Comparison of ENCODE assay signal across 8 cellular contexts in genomic region chr3:170414202-170414663, GRCh38. TPM values are rescaled to one million over a fixed set of nuclear protein-coding genes. Genes with fewer than 3 reads are reported as not detected.
DNase-seq lines count a peak whose midpoint lies in the region; ATAC-seq and TF ChIP-seq lines count a peak whose summit lies in the region.

No MANE protein-coding gene starts in this region.

- TF ChIP-seq POLR2A in transverse colon (IDR thresholded peaks at IDR 0.05) = no peak

- H3K4me1 ChIP-seq in mesenchymal stem cell (ENCODE audit: control insufficient read depth, insufficient read depth, low read depth, low read length) = peaks cover 2% of the 10 kb centered on the region
- H3K4me1 ChIP-seq in transverse colon = peaks cover 4 to 12% (median 11%) of the 10 kb centered on the region in 4 donors

- ATAC-seq in T-helper 17 cell = peak; percentile 78

- no peak overlapping the region for H3K27ac ChIP-seq in mesenchymal stem cell (ENCODE audit: low read length, poor library complexity, severe bottlenecking)
- no peak overlapping the region for H3K27ac ChIP-seq in transverse colon

- H3K4me1 Mint-ChIP-seq in T-helper 17 cell = peaks cover 6% of the 10 kb centered on the region

- no peak overlapping the region for H2BK15ac ChIP-seq in mesenchymal stem cell (ENCODE audit: low read depth, poor library complexity, severe bottlenecking)

- no peak overlapping the region for H3K4me2 ChIP-seq in mesenchymal stem cell (ENCODE audit: low read length, poor library complexity, severe bottlenecking)

- H3K27me3 ChIP-seq in H7 (ENCODE audit: control insufficient read depth, insufficient read depth, low read length) (peaks cover 14% of the 10 kb centered on the region), mesenchymal stem cell (ENCODE audit: control insufficient read depth in 1 of 2, insufficient read depth in 1 of 2, low read length in 2 of 2) (no peaks in the 10 kb centered on the region), transverse colon (peaks cover 34% of the 10 kb centered on the region)

- H3K4ac ChIP-seq in mesenchymal stem cell (ENCODE audit: low read depth in 1 of 2, low read length in 2 of 2) = no peak overlapping the region

- H3K18ac ChIP-seq in mesenchymal stem cell (ENCODE audit: low read depth in 1 of 2, low read length in 2 of 2) = no peak overlapping the region

- H3K9ac ChIP-seq in mesenchymal stem cell (ENCODE audit: low read length) = peak overlapping the region; percentile 68

- H3K36me3 ChIP-seq in H7 (replicated peaks; ENCODE audit: control insufficient read depth, insufficient read depth, low read length) (no peaks in the 10 kb centered on the region), mesenchymal stem cell (ENCODE audit: control insufficient read depth in 1 of 2, insufficient read depth in 2 of 2, low read depth in 1 of 2, low read length in 2 of 2) (peaks cover 0 to 9% of the 10 kb centered on the region in 2 experiments), transverse colon (no peaks in the 10 kb centered on the region)

- no peaks in the 10 kb centered on the region for H3K79me1 ChIP-seq in mesenchymal stem cell (replicated peaks; ENCODE audit: low read length, poor library complexity, severe bottlenecking)

- DNase-seq in EL (peak; percentile 85), H7 (peak; percentile 63), NCI-H1930 (lab: John Stamatoyannopoulos, UW) (peak; percentile 19 to 23), T-helper 17 cell (no peak), dermis microvascular lymphatic vessel endothelial cell (ENCODE audit: low read depth in 2 of 2) (peak; percentile 63 to 79), mesenchymal stem cell (peak; percentile 86), transverse colon (no peak), mesenteric fat pad (ENCODE audit: low spot score) (no peak)

- no peak overlapping the region for H3K27ac Mint-ChIP-seq in T-helper 17 cell

- peaks cover 25% of the 10 kb centered on the region for H3K27me3 Mint-ChIP-seq in T-helper 17 cell

- no peak overlapping the region for H3K14ac ChIP-seq in mesenchymal stem cell (ENCODE audit: low read length in 2 of 2)

- H3K9me3 ChIP-seq in T-helper 17 cell (ENCODE audit: control insufficient read depth, low read length, poor library complexity, severe bottlenecking) (no peaks in the 10 kb centered on the region), mesenchymal stem cell (ENCODE audit: control insufficient read depth, low read length) (no peaks in the 10 kb centered on the region), transverse colon (no peaks in the 10 kb centered on the region)

- H4K91ac ChIP-seq in mesenchymal stem cell (ENCODE audit: low read length) = no peak overlapping the region

- intact Hi-C loops in transverse colon (cut with DNase I; ENCODE audit: low total_unique reads) = loop anchor here (5.0 kb wide), 1 partner anchor 398 kb away; no protein-coding TSS in a partner anchor

- in situ Hi-C loops in transverse colon (cut with MboI; ENCODE audit: low pct_ligation_motif_present in 1 of 4, low pct_unique_long_range_greater_than_20kb in 1 of 4, low sequenced_read_pairs in 3 of 4) = loop anchor here (10.0 to 25.0 kb wide), 5 partner anchors 102 to 401 kb away; no protein-coding TSS in a partner anchor

- no peak for TF ChIP-seq EP300 in transverse colon (IDR thresholded peaks at IDR 0.05; ENCODE audit: low read depth)

- no peak overlapping the region for H3K4me3 Mint-ChIP-seq in T-helper 17 cell

- H3K4me3 ChIP-seq in H7 (ENCODE audit: insufficient read depth, low read depth, low read length) (no peak overlapping the region), mesenchymal stem cell (ENCODE audit: insufficient read depth in 1 of 2, low read depth in 1 of 2, low read length in 2 of 2) (no peak overlapping the region), transverse colon (no peak overlapping the region)

- H3K36me3 Mint-ChIP-seq in T-helper 17 cell (ENCODE audit: low read depth) = peaks cover 5% of the 10 kb centered on the region

- no peak overlapping the region for H2BK5ac ChIP-seq in mesenchymal stem cell (ENCODE audit: low read depth, low read length, poor library complexity, severe bottlenecking)

- no peak overlapping the region for H2BK120ac ChIP-seq in mesenchymal stem cell (ENCODE audit: low read depth, low read length)

- WGBS in mesenchymal stem cell = 0% methylated on average over 3 of the region's 5 CpGs
- WGBS in transverse colon (ENCODE audit: low coverage in 1 of 2), 2 donors = 33 to 39% methylated on average over 3 to 5 of the region's 5 CpGs

- peak; percentile 86 to 96 (median 89) for TF ChIP-seq CTCF in transverse colon (IDR thresholded peaks at IDR 0.05)

- H4K8ac ChIP-seq in mesenchymal stem cell (ENCODE audit: low read length) = no peak overlapping the region

- H2AFZ ChIP-seq in mesenchymal stem cell (ENCODE audit: low read depth, low read length) = no peak overlapping the region

- no peak overlapping the region for H2AK5ac ChIP-seq in mesenchymal stem cell (ENCODE audit: low read length, severe bottlenecking)

- H2BK12ac ChIP-seq in mesenchymal stem cell (ENCODE audit: low read length in 2 of 2) = no peak overlapping the region

- H3K23ac ChIP-seq in mesenchymal stem cell (ENCODE audit: low read length in 2 of 2) = no peak overlapping the region

RNA-seq across cellular contexts. Expression of gene CLDN11, which starts 4.4 kb away (rescaled TPM):
- 81.6 and 104 TPM in 2 replicates for total RNA-seq in H7 (2014; rRNA removed; shearing (Covaris generic))
- total RNA-seq in T-helper 17 cell (not detected), dermis microvascular lymphatic vessel endothelial cell (77.5 and 185 TPM in 2 replicates), transverse colon (10 to 100 TPM in 1 of 4 donors, 1 to 10 TPM in 3; 4.6 to 13.5 (median 7.2) TPM), mesenteric fat pad (61.1 TPM)
- 119 TPM for polyA plus RNA-seq in mesenchymal stem cell (2013, experiment 1 of 2)
- polyA plus RNA-seq in mesenchymal stem cell (2013, experiment 2 of 2) = 118 TPM

RNA-seq across cellular contexts. Expression of gene SKIL, which starts 56.7 kb away (rescaled TPM):
- 102 and 165 TPM in 2 replicates for total RNA-seq in H7 (2014; rRNA removed; shearing (Covaris generic))
- 10 to 100 TPM; 49.4 to 59.8 TPM for total RNA-seq in T-helper 17 cell
- 52.9 and 88.1 TPM in 2 replicates for total RNA-seq in dermis microvascular lymphatic vessel endothelial cell
- polyA plus RNA-seq in mesenchymal stem cell (2013, experiment 1 of 2) = 27.8 TPM
- polyA plus RNA-seq in mesenchymal stem cell (2013, experiment 2 of 2) = 28.9 TPM
- total RNA-seq in transverse colon = 10 to 100 TPM; 27.0 to 78.4 (median 43.1) TPM
- 55.8 TPM for total RNA-seq in mesenteric fat pad

Comparison
In these comparisons a context has a peak if more than half of its experiments do, and no peak if none do; other contexts are left out.
1. DNase-seq: peak in EL (single experiment), H7 (single experiment), NCI-H1930 (2 of 2), dermis microvascular lymphatic vessel endothelial cell (2 of 2) and mesenchymal stem cell (single experiment); none in T-helper 17 cell (0 of 3), transverse colon (single experiment) and mesenteric fat pad (single experiment).
2. RNA of gene CLDN11, which starts 4.4 kb away (total RNA-seq): 77.5 to 185 TPM in dermis microvascular lymphatic vessel endothelial cell, 81.6 to 104 TPM in H7, 61.1 TPM in mesenteric fat pad (single experiment) and 4.6 to 13.5 TPM in transverse colon; not detected in T-helper 17 cell; every median in the first group is over 4 times any median in the second.